Comparison of ENCODE assay signal across 9 cellular contexts in the genomic region with DNA sequence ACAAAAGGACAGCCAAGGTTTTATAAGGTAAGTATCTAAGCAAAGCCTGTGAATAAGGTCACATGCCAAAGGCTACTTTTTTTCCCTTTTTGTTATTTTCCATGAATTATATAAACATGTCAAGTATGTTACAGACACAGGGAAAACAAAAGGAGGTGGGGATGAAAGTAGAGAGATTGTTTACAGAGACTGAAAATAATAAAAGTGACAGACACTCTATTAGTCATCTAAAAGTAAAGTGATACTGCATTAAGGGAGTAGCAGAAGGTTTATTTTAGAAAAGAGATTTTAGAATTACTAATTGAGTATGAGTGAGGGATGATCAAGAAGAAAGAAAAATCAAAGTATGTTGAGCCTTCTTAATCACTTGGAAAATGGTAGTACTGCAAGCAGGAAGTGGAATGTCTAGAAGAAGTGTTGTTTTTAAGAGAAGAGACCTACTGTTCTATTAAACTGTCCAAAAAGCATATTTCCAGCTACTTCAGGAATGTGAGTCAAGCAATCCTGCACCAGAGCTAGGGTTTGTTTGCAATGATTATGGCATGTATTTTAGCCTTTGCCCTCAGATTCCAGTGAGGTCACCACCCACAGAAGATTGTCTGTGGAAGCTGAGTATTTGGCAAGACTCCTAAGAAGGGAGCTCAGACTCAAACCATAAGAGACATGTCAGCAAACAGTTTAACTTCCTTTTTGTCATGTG.
DNase-seq lines count a peak whose midpoint lies in the region; ATAC-seq and TF ChIP-seq lines count a peak whose summit lies in the region.
"Had no signal": no experiment of that assay in that cellular context is flagged by ENCODE, and none has a peak within 500 bp of the region (broad histone marks: within the 10 kb centered on the region; RNA-seq: fewer than 3 reads in every experiment).

No MANE protein-coding gene starts in this region.

- DNase-seq in activated naive CD8-positive, alpha-beta T cell treated with anti-CD3 and anti-CD28 coated beads for 36 hours = no peak
- no peak for DNase-seq in breast epithelium (ENCODE audit: low spot score in 2 of 2)
- DNase-seq in effector memory CD8-positive, alpha-beta T cell = no peak
- no peak for DNase-seq in NCI-H82 treated with DMSO at 0.1 percent for 48 hours (lab: John Stamatoyannopoulos, UW; ENCODE audit: unreplicated experiment)
- no peak for DNase-seq in stimulated activated CD4-positive, alpha-beta T cell treated with anti-CD3 and anti-CD28 coated beads, Interleukin-2, amount 100 ng/mL, for 48 hours
- DNase-seq: effector memory CD4-positive, alpha-beta T cell had no signal

- H3K27me3 ChIP-seq in breast epithelium = no peaks in the 10 kb centered on the region

- ATAC-seq in effector memory CD8-positive, alpha-beta T cell (replicated peaks) = no peak
- ATAC-seq in HG03045 (IDR thresholded peaks at IDR 0.05; ENCODE audit: unreplicated experiment) = no peak

- peak overlapping the region; percentile 18 for H3K4me3 Mint-ChIP-seq in activated naive CD8-positive, alpha-beta T cell
- H3K4me3 Mint-ChIP-seq in activated naive CD8-positive, alpha-beta T cell treated with anti-CD3 and anti-CD28 coated beads for 36 hours = no peak overlapping the region
- no peak overlapping the region for H3K4me3 Mint-ChIP-seq in effector memory CD8-positive, alpha-beta T cell

- H3K9me3 ChIP-seq in breast epithelium = no peaks in the 10 kb centered on the region
- H3K9me3 ChIP-seq in mesodermal cell (ENCODE audit: control insufficient read depth, low read length) = no peaks in the 10 kb centered on the region

- no peak for TF ChIP-seq POLR2A in breast epithelium (IDR thresholded peaks at IDR 0.05)

- intact Hi-C loops in breast epithelium (cut with DNase I; ENCODE audit: low total_unique reads) = no loop called here

- H3K36me3 ChIP-seq in breast epithelium (no peaks in the 10 kb centered on the region), mesodermal cell (ENCODE audit: control insufficient read depth, insufficient read depth, low read length) (no peaks in the 10 kb centered on the region)

- H3K27ac ChIP-seq in breast epithelium (peak overlapping the region; percentile 19 to 27), mesodermal cell (ENCODE audit: low read depth, low read length, severe bottlenecking) (peak overlapping the region; percentile 66)

- no peak overlapping the region for H3K27ac Mint-ChIP-seq in activated naive CD8-positive, alpha-beta T cell
- no peak overlapping the region for H3K27ac Mint-ChIP-seq in activated naive CD8-positive, alpha-beta T cell treated with anti-CD3 and anti-CD28 coated beads for 36 hours
- no peak overlapping the region for H3K27ac Mint-ChIP-seq in effector memory CD8-positive, alpha-beta T cell

- peaks cover 2% of the 10 kb centered on the region for H3K4me1 Mint-ChIP-seq in activated naive CD8-positive, alpha-beta T cell (ENCODE audit: low read depth)
- H3K4me1 Mint-ChIP-seq in activated naive CD8-positive, alpha-beta T cell treated with anti-CD3 and anti-CD28 coated beads for 36 hours = peaks cover 5% of the 10 kb centered on the region
- H3K4me1 Mint-ChIP-seq in effector memory CD8-positive, alpha-beta T cell (ENCODE audit: low read depth in 2 of 2) = no peaks in the 10 kb centered on the region

- H3K36me3 Mint-ChIP-seq in activated naive CD8-positive, alpha-beta T cell = no peaks in the 10 kb centered on the region
- no peaks in the 10 kb centered on the region for H3K36me3 Mint-ChIP-seq in activated naive CD8-positive, alpha-beta T cell treated with anti-CD3 and anti-CD28 coated beads for 36 hours
- H3K36me3 Mint-ChIP-seq in effector memory CD8-positive, alpha-beta T cell (ENCODE audit: insufficient read depth) = no peaks in the 10 kb centered on the region

- peak overlapping the region; percentile 24 to 52 (median 27) for H3K4me3 ChIP-seq in breast epithelium
- no peak overlapping the region for H3K4me3 ChIP-seq in mesodermal cell (ENCODE audit: extremely low read depth, insufficient read depth, low read length, poor library complexity, severe bottlenecking)

- peaks cover 6% of the 10 kb centered on the region for H3K9me3 Mint-ChIP-seq in activated naive CD8-positive, alpha-beta T cell (ENCODE audit: low read depth)
- H3K9me3 Mint-ChIP-seq in activated naive CD8-positive, alpha-beta T cell treated with anti-CD3 and anti-CD28 coated beads for 36 hours = peaks cover 3% of the 10 kb centered on the region
- H3K9me3 Mint-ChIP-seq in effector memory CD8-positive, alpha-beta T cell = peaks cover 9 to 10% of the 10 kb centered on the region in 2 donors

- TF ChIP-seq CTCF in breast epithelium (IDR thresholded peaks at IDR 0.05) = no peak

- H3K27me3 Mint-ChIP-seq in activated naive CD8-positive, alpha-beta T cell = no peaks in the 10 kb centered on the region
- no peaks in the 10 kb centered on the region for H3K27me3 Mint-ChIP-seq in activated naive CD8-positive, alpha-beta T cell treated with anti-CD3 and anti-CD28 coated beads for 36 hours
- H3K27me3 Mint-ChIP-seq in effector memory CD8-positive, alpha-beta T cell = no peaks in the 10 kb centered on the region

- H3K4me1 ChIP-seq in breast epithelium (no peaks in the 10 kb centered on the region), mesodermal cell (ENCODE audit: control insufficient read depth, insufficient read depth, low read length, poor library complexity, severe bottlenecking) (peaks cover 9% of the 10 kb centered on the region)
